1 cellular context compared by ENCODE assay signal in genomic region chr3:62057339-62058047, GRCh38.
TF ChIP-seq lines count a peak whose summit lies in the region.

No MANE protein-coding gene starts in this region.

TF ChIP-seq in HepG2, 621 proteins besides CTCF, POLR2A, EP300 and RAD21 (continued from another document and continues in another):
- TF ChIP-seq LRRFIP1 (CRISPR knock-in tag; conservative IDR thresholded peaks at IDR 0.05) (no peak), ZBTB7A (CRISPR knock-in tag; IDR thresholded peaks at IDR 0.05) (no peak), GATAD2A (CRISPR knock-in tag; IDR thresholded peaks at IDR 0.05) (peak; percentile 66), POLR2AphosphoS2 (IDR thresholded peaks at IDR 0.05; ENCODE audit: low read depth, low read length) (no peak), IRF2 (CRISPR knock-in tag; IDR thresholded peaks at IDR 0.05) (no peak), RFX5 (IDR thresholded peaks at IDR 0.05; ENCODE audit: low read depth, low read length) (no peak), MAF1 (CRISPR knock-in tag; IDR thresholded peaks at IDR 0.05; ENCODE audit: borderline replicate concordance) (no peak), ZNF713 (CRISPR knock-in tag; IDR thresholded peaks at IDR 0.05) (no peak), FOXA1 (IDR thresholded peaks at IDR 0.05) (no peak), FOXA1 (CRISPR knock-in tag; IDR thresholded peaks at IDR 0.05) (peak; percentile 82), ELF3 (CRISPR knock-in tag; IDR thresholded peaks at IDR 0.05) (no peak), RFX3 (CRISPR knock-in tag; IDR thresholded peaks at IDR 0.05) (no peak), ARNT2 (CRISPR knock-in tag; IDR thresholded peaks at IDR 0.05; ENCODE audit: low read depth) (no peak), ZNF275 (CRISPR knock-in tag; IDR thresholded peaks at IDR 0.05; ENCODE audit: borderline replicate concordance) (no peak), TEF (CRISPR knock-in tag; IDR thresholded peaks at IDR 0.05) (no peak), SOX5 (CRISPR knock-in tag; IDR thresholded peaks at IDR 0.05; ENCODE audit: borderline replicate concordance) (0 out of 2 replicates have a peak, but pooled peaks have one; percentile 25), NFE2L1 (CRISPR knock-in tag; IDR thresholded peaks at IDR 0.05; ENCODE audit: borderline replicate concordance) (no peak), ATF1 (CRISPR knock-in tag; IDR thresholded peaks at IDR 0.05) (no peak), ZNF326 (CRISPR knock-in tag; IDR thresholded peaks at IDR 0.05; ENCODE audit: borderline replicate concordance) (no peak), TRAFD1 (CRISPR knock-in tag; IDR thresholded peaks at IDR 0.05; ENCODE audit: borderline replicate concordance) (no peak), NFYB (CRISPR knock-in tag; IDR thresholded peaks at IDR 0.05) (no peak), ZBTB38 (CRISPR knock-in tag; IDR thresholded peaks at IDR 0.05) (no peak; the same call in 1 of the 2 replicates), ZNF724P (CRISPR knock-in tag; IDR thresholded peaks at IDR 0.05; ENCODE audit: borderline replicate concordance) (no peak), KMT2B (CRISPR knock-in tag; IDR thresholded peaks at IDR 0.05) (no peak), RFXAP (CRISPR knock-in tag; IDR thresholded peaks at IDR 0.05; ENCODE audit: borderline replicate concordance) (no peak), ARNT (IDR thresholded peaks at IDR 0.05) (no peak), NR1H2 (CRISPR knock-in tag; IDR thresholded peaks at IDR 0.05; ENCODE audit: borderline replicate concordance, low read depth) (no peak), HIC2 (CRISPR knock-in tag; IDR thresholded peaks at IDR 0.05; ENCODE audit: low read depth) (peak; percentile 43; the same call in 1 of the 2 replicates), ZNF207 (IDR thresholded peaks at IDR 0.05; ENCODE audit: borderline replicate concordance) (no peak), FOXO1 (CRISPR knock-in tag; IDR thresholded peaks at IDR 0.05) (peak; percentile 68), GABPB1 (CRISPR knock-in tag; IDR thresholded peaks at IDR 0.05) (no peak), PAWR (CRISPR knock-in tag; IDR thresholded peaks at IDR 0.05; ENCODE audit: borderline replicate concordance) (no peak), FOXP1 (IDR thresholded peaks at IDR 0.05) (no peak), FOXP1 (CRISPR knock-in tag; IDR thresholded peaks at IDR 0.05) (0 out of 2 replicates have a peak, but pooled peaks have one; percentile 33), ONECUT2 (CRISPR knock-in tag; IDR thresholded peaks at IDR 0.05) (no peak), ZMAT3 (CRISPR knock-in tag; conservative IDR thresholded peaks at IDR 0.05) (no peak), ZNF556 (CRISPR knock-in tag; IDR thresholded peaks at IDR 0.05; ENCODE audit: borderline replicate concordance) (no peak), TFE3 (CRISPR knock-in tag; IDR thresholded peaks at IDR 0.05) (no peak), MTF1 (CRISPR knock-in tag; IDR thresholded peaks at IDR 0.05) (no peak), FOXJ3 (CRISPR knock-in tag; IDR thresholded peaks at IDR 0.05; ENCODE audit: borderline replicate concordance) (no peak), KLF12 (CRISPR knock-in tag; IDR thresholded peaks at IDR 0.05; ENCODE audit: borderline replicate concordance) (no peak)
- TF ChIP-seq, protein P1, sequence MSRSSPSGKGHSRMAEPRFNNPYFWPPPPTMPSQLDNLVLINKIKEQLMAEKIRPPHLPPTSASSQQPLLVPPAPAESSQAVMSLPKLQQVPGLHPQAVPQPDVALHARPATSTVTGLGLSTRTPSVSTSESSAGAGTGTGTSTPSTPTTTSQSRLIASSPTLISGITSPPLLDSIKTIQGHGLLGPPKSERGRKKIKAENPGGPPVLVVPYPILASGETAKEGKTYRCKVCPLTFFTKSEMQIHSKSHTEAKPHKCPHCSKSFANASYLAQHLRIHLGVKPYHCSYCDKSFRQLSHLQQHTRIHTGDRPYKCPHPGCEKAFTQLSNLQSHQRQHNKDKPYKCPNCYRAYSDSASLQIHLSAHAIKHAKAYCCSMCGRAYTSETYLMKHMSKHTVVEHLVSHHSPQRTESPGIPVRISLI (CRISPR knock-in tag; IDR thresholded peaks at IDR 0.05; ENCODE audit: borderline replicate concordance) = no peak
- TF ChIP-seq, protein P2, sequence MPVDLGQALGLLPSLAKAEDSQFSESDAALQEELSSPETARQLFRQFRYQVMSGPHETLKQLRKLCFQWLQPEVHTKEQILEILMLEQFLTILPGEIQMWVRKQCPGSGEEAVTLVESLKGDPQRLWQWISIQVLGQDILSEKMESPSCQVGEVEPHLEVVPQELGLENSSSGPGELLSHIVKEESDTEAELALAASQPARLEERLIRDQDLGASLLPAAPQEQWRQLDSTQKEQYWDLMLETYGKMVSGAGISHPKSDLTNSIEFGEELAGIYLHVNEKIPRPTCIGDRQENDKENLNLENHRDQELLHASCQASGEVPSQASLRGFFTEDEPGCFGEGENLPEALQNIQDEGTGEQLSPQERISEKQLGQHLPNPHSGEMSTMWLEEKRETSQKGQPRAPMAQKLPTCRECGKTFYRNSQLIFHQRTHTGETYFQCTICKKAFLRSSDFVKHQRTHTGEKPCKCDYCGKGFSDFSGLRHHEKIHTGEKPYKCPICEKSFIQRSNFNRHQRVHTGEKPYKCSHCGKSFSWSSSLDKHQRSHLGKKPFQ (CRISPR knock-in tag; IDR thresholded peaks at IDR 0.05; ENCODE audit: insufficient replicate concordance) = no peak
- TF ChIP-seq, protein P3, sequence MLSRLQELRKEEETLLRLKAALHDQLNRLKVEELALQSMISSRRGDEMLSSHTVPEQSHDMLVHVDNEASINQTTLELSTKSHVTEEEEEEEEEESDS (CRISPR knock-in tag; IDR thresholded peaks at IDR 0.05; ENCODE audit: borderline replicate concordance) = no peak
- TF ChIP-seq, protein P4, sequence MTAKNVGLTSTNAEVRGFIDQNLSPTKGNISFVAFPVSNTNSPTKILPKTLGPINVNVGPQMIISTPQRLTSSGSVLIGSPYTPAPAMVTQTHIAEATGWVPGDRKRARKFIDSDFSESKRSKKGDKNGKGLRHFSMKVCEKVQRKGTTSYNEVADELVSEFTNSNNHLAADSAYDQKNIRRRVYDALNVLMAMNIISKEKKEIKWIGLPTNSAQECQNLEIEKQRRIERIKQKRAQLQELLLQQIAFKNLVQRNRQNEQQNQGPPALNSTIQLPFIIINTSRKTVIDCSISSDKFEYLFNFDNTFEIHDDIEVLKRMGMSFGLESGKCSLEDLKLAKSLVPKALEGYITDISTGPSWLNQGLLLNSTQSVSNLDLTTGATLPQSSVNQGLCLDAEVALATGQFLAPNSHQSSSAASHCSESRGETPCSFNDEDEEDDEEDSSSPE (CRISPR knock-in tag; IDR thresholded peaks at IDR 0.05) = no peak
- TF ChIP-seq, protein P5, sequence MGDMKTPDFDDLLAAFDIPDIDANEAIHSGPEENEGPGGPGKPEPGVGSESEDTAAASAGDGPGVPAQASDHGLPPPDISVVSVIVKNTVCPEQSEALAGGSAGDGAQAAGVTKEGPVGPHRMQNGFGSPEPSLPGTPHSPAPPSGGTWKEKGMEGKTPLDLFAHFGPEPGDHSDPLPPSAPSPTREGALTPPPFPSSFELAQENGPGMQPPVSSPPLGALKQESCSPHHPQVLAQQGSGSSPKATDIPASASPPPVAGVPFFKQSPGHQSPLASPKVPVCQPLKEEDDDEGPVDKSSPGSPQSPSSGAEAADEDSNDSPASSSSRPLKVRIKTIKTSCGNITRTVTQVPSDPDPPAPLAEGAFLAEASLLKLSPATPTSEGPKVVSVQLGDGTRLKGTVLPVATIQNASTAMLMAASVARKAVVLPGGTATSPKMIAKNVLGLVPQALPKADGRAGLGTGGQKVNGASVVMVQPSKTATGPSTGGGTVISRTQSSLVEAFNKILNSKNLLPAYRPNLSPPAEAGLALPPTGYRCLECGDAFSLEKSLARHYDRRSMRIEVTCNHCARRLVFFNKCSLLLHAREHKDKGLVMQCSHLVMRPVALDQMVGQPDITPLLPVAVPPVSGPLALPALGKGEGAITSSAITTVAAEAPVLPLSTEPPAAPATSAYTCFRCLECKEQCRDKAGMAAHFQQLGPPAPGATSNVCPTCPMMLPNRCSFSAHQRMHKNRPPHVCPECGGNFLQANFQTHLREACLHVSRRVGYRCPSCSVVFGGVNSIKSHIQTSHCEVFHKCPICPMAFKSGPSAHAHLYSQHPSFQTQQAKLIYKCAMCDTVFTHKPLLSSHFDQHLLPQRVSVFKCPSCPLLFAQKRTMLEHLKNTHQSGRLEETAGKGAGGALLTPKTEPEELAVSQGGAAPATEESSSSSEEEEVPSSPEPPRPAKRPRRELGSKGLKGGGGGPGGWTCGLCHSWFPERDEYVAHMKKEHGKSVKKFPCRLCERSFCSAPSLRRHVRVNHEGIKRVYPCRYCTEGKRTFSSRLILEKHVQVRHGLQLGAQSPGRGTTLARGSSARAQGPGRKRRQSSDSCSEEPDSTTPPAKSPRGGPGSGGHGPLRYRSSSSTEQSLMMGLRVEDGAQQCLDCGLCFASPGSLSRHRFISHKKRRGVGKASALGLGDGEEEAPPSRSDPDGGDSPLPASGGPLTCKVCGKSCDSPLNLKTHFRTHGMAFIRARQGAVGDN (CRISPR knock-in tag; IDR thresholded peaks at IDR 0.05) = no peak
